Comparison of ENCODE assay signal across 34 cellular contexts in genomic region chr16:13897806-13898205, GRCh38.
"Had no signal": no experiment of that assay in that cellular context is flagged by ENCODE, and none has a peak within 500 bp of the region (broad histone marks: within the 10 kb centered on the region; RNA-seq: fewer than 3 reads in every experiment).

No MANE protein-coding gene starts in this region.

- H3K27ac Mint-ChIP-seq: activated CD4-positive, alpha-beta T cell treated with anti-CD3 and anti-CD28 coated beads, Interleukin-2, amount 10 ng/mL, durations not matched to agents 24 days and 14 days; activated CD8-positive, alpha-beta T cell treated with anti-CD3 and anti-CD28 coated beads for 36 hours; activated naive CD8-positive, alpha-beta T cell treated with anti-CD3 and anti-CD28 coated beads for 36 hours; activated T-cell treated with anti-CD3 and anti-CD28 coated beads, Interleukin-2, amount 50 U/mL, for 72 hours; activated T-helper 17 cell treated with anti-CD3 and anti-CD28 coated beads, Interleukin-2, amount 50 U/mL, for 72 hours; IgD-negative memory B cell; T-helper 1 cell treated with Interleukin-12 subunit alpha and Interleukin-12 subunit beta and Interleukin-4 antibody, amounts not matched to agents 30 μg/mL and 1 μg/mL, for 36 hours; T-helper 2 cell treated with Interferon-gamma antibody and Interleukin-4, amounts not matched to agents 5 μg/mL and 100 μg/mL, for 36 hours had no signal

- H3K9me3 ChIP-seq: body of pancreas, SJCRH30, SK-N-SH had no signal

- H3K4me1 ChIP-seq: breast epithelium, SJCRH30 had no signal

- H3K27me3 ChIP-seq: body of pancreas, SJCRH30 had no signal

- H3K4me3 ChIP-seq: body of pancreas, breast epithelium, PC-9, SJCRH30 had no signal

- H3K9me3 Mint-ChIP-seq: activated CD4-positive, alpha-beta T cell treated with anti-CD3 and anti-CD28 coated beads, Interleukin-2, amount 10 ng/mL, durations not matched to agents 24 days and 14 days; T-helper 1 cell treated with Interleukin-12 subunit alpha and Interleukin-12 subunit beta and Interleukin-4 antibody, amounts not matched to agents 30 μg/mL and 1 μg/mL, for 36 hours had no signal

- H3K27me3 Mint-ChIP-seq: activated CD4-positive, alpha-beta T cell treated with anti-CD3 and anti-CD28 coated beads, Interleukin-2, amount 10 ng/mL, durations not matched to agents 24 days and 14 days; IgD-negative memory B cell had no signal

- H3K4me1 Mint-ChIP-seq: activated CD4-positive, alpha-beta T cell treated with anti-CD3 and anti-CD28 coated beads, Interleukin-2, amount 10 ng/mL, durations not matched to agents 24 days and 14 days; activated naive CD8-positive, alpha-beta T cell treated with anti-CD3 and anti-CD28 coated beads for 36 hours; activated T-helper 17 cell treated with anti-CD3 and anti-CD28 coated beads, Interleukin-2, amount 50 U/mL, for 72 hours; IgD-negative memory B cell had no signal

- H3K4me3 Mint-ChIP-seq: activated CD4-positive, alpha-beta T cell treated with anti-CD3 and anti-CD28 coated beads, Interleukin-2, amount 10 ng/mL, durations not matched to agents 24 days and 14 days; activated CD8-positive, alpha-beta T cell treated with anti-CD3 and anti-CD28 coated beads for 36 hours; activated naive CD8-positive, alpha-beta T cell treated with anti-CD3 and anti-CD28 coated beads for 36 hours; activated T-cell treated with anti-CD3 and anti-CD28 coated beads, Interleukin-2, amount 50 U/mL, for 72 hours; activated T-helper 17 cell treated with anti-CD3 and anti-CD28 coated beads, Interleukin-2, amount 50 U/mL, for 72 hours; IgD-negative memory B cell; T-helper 1 cell treated with Interleukin-12 subunit alpha and Interleukin-12 subunit beta and Interleukin-4 antibody, amounts not matched to agents 30 μg/mL and 1 μg/mL, for 36 hours; T-helper 2 cell treated with Interferon-gamma antibody and Interleukin-4, amounts not matched to agents 5 μg/mL and 100 μg/mL, for 36 hours had no signal

- H3K36me3 ChIP-seq: breast epithelium, SJCRH30 had no signal

- ATAC-seq: activated CD8-positive, alpha-beta T cell treated with anti-CD3 and anti-CD28 coated beads for 36 hours; activated T-cell treated with anti-CD3 and anti-CD28 coated beads, Interleukin-2, amount 50 U/mL, for 72 hours; activated T-helper 17 cell treated with anti-CD3 and anti-CD28 coated beads, Interleukin-2, amount 50 U/mL, for 72 hours; body of pancreas; HepG2 had no signal

- H3K36me3 Mint-ChIP-seq: activated naive CD8-positive, alpha-beta T cell treated with anti-CD3 and anti-CD28 coated beads for 36 hours; IgD-negative memory B cell had no signal

- DNase-seq: activated CD4-positive, alpha-beta T cell treated with anti-CD3 and anti-CD28 coated beads, Interleukin-2, amount 10 ng/mL, durations not matched to agents 24 days and 14 days; activated CD4-positive, alpha-beta T cell treated with anti-CD3 and anti-CD28 coated beads, Interleukin-2, amount 50 U/mL, for 4 hours; activated CD8-positive, alpha-beta T cell treated with anti-CD3 and anti-CD28 coated beads for 36 hours; activated effector memory CD4-positive, alpha-beta T cell treated with anti-CD3 and anti-CD28 coated beads, Interleukin-2, amount 50 U/mL, for 16 hours; activated naive CD4-positive, alpha-beta T cell; activated naive CD4-positive, alpha-beta T cell treated with anti-CD3 and anti-CD28 coated beads, Interleukin-2, amount 50 U/mL, for 16 hours; activated naive CD8-positive, alpha-beta T cell treated with anti-CD3 and anti-CD28 coated beads for 36 hours; activated T-cell treated with anti-CD3 and anti-CD28 coated beads, Interleukin-2, amount 50 U/mL, for 1 hour; activated T-cell treated with anti-CD3 and anti-CD28 coated beads, Interleukin-2, amount 50 U/mL, for 72 hours; amniotic stem cell; body of pancreas; Karpas-422; KBM-7; NCI-H1048; NCI-H1105 treated with DMSO at 0.1 percent for 48 hours; NCI-H1436; NCI-H1694 treated with DMSO at 0.1 percent for 48 hours; NCI-H2029; NCI-H2107; NCI-H2171; NCI-H510A; NCI-H526; NCI-H748 treated with DMSO at 0.1 percent for 48 hours; PC-9; SHP77; SJCRH30; SK-N-SH had no signal

- H3K27ac ChIP-seq: breast epithelium, PC-9, RWPE1, SJCRH30 had no signal
